Comparison of ENCODE assay signal across 2 cellular contexts in the genomic region with DNA sequence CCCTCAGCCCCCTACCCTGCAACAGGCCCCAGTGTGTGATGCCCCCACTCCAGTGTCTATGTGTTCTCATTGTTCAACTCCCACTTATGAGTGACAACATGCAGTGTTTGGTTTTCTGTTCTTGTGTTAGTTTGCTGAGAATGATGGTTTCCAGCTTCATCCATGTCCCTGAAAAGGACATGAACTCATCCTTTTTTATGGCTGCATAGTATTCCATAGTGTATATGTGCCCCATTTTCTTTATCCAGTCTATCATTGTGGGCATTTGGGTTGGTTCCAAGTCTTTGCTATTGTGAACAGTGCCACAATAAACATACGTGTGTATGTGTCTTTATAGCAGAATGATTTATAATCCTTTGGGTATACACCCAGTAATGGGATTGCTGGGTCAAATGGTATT. TPM values are rescaled to one million over a fixed set of nuclear protein-coding genes. Genes with fewer than 3 reads are reported as not detected.
"Had no signal": no experiment of that assay in that cellular context is flagged by ENCODE, and none has a peak within 500 bp of the region (broad histone marks: within the 10 kb centered on the region; RNA-seq: fewer than 3 reads in every experiment).

No MANE protein-coding gene starts in this region.

RNA-seq across cellular contexts. Expression of a gene that starts 5.7 kb away (rescaled TPM):
- total RNA-seq: HT-29 had no signal
- polyA plus RNA-seq: IgD-negative memory B cell had no signal
